24 cellular contexts compared by ENCODE assay signal in genomic region chrX:41875142-41875541, GRCh38.
"Had no signal": no experiment of that assay in that cellular context is flagged by ENCODE, and none has a peak within 500 bp of the region (broad histone marks: within the 10 kb centered on the region; RNA-seq: fewer than 3 reads in every experiment).

No MANE protein-coding gene starts in this region.

- H3K27ac Mint-ChIP-seq: activated naive CD4-positive, alpha-beta T cell treated with anti-CD3 and anti-CD28 coated beads for 36 hours; activated naive CD8-positive, alpha-beta T cell treated with anti-CD3 and anti-CD28 coated beads, Interleukin-2, amount 50 U/mL, for 24 hours; dendritic cell treated with granulocyte-macrophage colony-stimulating factor and Interleukin-4, amounts not matched to agents 40 ng/mL and 50 ng/mL, for 4 days; stimulated activated naive CD8-positive, alpha-beta T cell treated with anti-CD3 and anti-CD28 coated beads, Interleukin-15, amount 100 ng/mL, for 72 hours had no signal

- H3K9me3 Mint-ChIP-seq: activated naive CD4-positive, alpha-beta T cell treated with anti-CD3 and anti-CD28 coated beads for 36 hours; activated naive CD8-positive, alpha-beta T cell treated with anti-CD3 and anti-CD28 coated beads, Interleukin-2, amount 50 U/mL, for 24 hours; activated T-cell treated with anti-CD3 and anti-CD28 coated beads, Interleukin-2, amount 50 U/mL, for 4 hours; dendritic cell treated with granulocyte-macrophage colony-stimulating factor and Interleukin-4, amounts not matched to agents 40 ng/mL and 50 ng/mL, for 4 days had no signal

- H3K27ac ChIP-seq: esophagus muscularis mucosa, prostate gland, suprapubic skin, vagina had no signal

- H3K36me3 ChIP-seq: esophagus muscularis mucosa, prostate gland, suprapubic skin, vagina had no signal

- H3K27me3 ChIP-seq: esophagus muscularis mucosa, suprapubic skin, vagina had no signal

- H3K4me1 ChIP-seq: prostate gland, suprapubic skin, vagina had no signal

- H3K9me3 ChIP-seq: esophagus muscularis mucosa, prostate gland, suprapubic skin, vagina had no signal

- H3K4me3 Mint-ChIP-seq: activated naive CD4-positive, alpha-beta T cell treated with anti-CD3 and anti-CD28 coated beads for 36 hours; activated naive CD8-positive, alpha-beta T cell treated with anti-CD3 and anti-CD28 coated beads, Interleukin-2, amount 50 U/mL, for 24 hours; activated T-cell treated with anti-CD3 and anti-CD28 coated beads, Interleukin-2, amount 50 U/mL, for 4 hours; dendritic cell treated with granulocyte-macrophage colony-stimulating factor and Interleukin-4, amounts not matched to agents 40 ng/mL and 50 ng/mL, for 4 days; stimulated activated naive CD8-positive, alpha-beta T cell treated with anti-CD3 and anti-CD28 coated beads, Interleukin-15, amount 100 ng/mL, for 72 hours had no signal

- DNase-seq: activated CD4-positive, alpha-beta T cell treated with anti-CD3 and anti-CD28 coated beads, Interleukin-2, amount 50 U/mL, for 1 hour; activated CD4-positive, CD25-positive, alpha-beta regulatory T cell treated with anti-CD3 and anti-CD28 coated beads, Interleukin-2, amount 50 U/mL, for 72 hours; activated CD8-positive, alpha-beta memory T cell treated with anti-CD3 and anti-CD28 coated beads, Interleukin-2, amount 50 U/mL, for 4 hours; activated naive CD4-positive, alpha-beta T cell treated with anti-CD3 and anti-CD28 coated beads for 36 hours; activated naive CD8-positive, alpha-beta T cell treated with anti-CD3 and anti-CD28 coated beads, Interleukin-2, amount 50 U/mL, for 24 hours; activated T-cell treated with anti-CD3 and anti-CD28 coated beads, Interleukin-2, amount 50 U/mL, for 4 hours; aorta; cerebellar nuclear complex; effector CD8-positive, alpha-beta T cell; foreskin fibroblast; glutamatergic neuron; hippocampal formation; islet precursor cell; midbrain; right cardiac atrium; stimulated activated naive CD8-positive, alpha-beta T cell treated with anti-CD3 and anti-CD28 coated beads, Interleukin-15, amount 100 ng/mL, for 72 hours; T1000; trophoblast cell had no signal

- H3K27me3 Mint-ChIP-seq: activated naive CD8-positive, alpha-beta T cell treated with anti-CD3 and anti-CD28 coated beads, Interleukin-2, amount 50 U/mL, for 24 hours; dendritic cell treated with granulocyte-macrophage colony-stimulating factor and Interleukin-4, amounts not matched to agents 40 ng/mL and 50 ng/mL, for 4 days; stimulated activated naive CD8-positive, alpha-beta T cell treated with anti-CD3 and anti-CD28 coated beads, Interleukin-15, amount 100 ng/mL, for 72 hours had no signal

- H3K4me3 ChIP-seq: esophagus muscularis mucosa, prostate gland, suprapubic skin, vagina had no signal

- ATAC-seq: activated naive CD8-positive, alpha-beta T cell treated with anti-CD3 and anti-CD28 coated beads, Interleukin-2, amount 50 U/mL, for 24 hours; activated T-cell treated with anti-CD3 and anti-CD28 coated beads, Interleukin-2, amount 50 U/mL, for 4 hours; left lobe of liver; right cardiac atrium; stimulated activated naive CD8-positive, alpha-beta T cell treated with anti-CD3 and anti-CD28 coated beads, Interleukin-15, amount 100 ng/mL, for 72 hours had no signal
